ENCODE assay signal across 20 cellular contexts in the genomic region with DNA sequence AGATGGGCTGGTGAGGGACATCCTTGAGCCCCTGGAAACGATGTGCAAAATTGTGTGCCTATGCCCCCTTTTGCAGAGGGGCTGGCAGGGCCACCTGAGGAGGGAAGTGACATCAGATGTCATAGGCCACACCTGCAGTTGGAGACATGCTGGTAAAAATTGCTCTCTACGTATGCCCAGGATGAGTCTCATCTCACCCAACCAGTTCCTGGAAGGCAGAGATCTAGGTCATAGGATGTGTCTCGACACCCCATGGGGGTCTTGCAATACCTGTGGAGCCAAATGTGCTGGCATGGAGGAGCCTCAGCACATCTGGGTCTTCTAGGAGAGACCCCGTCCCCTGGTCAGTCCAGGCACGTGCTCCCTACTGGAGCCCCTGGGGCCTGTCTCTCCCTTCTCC.
A peak's percentile ranks its signal among the peaks of the same experiment; 100 is the strongest.
DNase-seq lines count a peak whose midpoint lies in the region; ATAC-seq, FAIRE-seq and TF ChIP-seq lines count a peak whose summit lies in the region.
"Had no signal": no experiment of that assay in that cellular context is flagged by ENCODE, and none has a peak within 500 bp of the region (broad histone marks: within the 10 kb centered on the region; RNA-seq: fewer than 3 reads in every experiment).

No MANE protein-coding gene starts in this region.

- H3K14ac ChIP-seq in trophoblast cell (ENCODE audit: low read length): no peak overlapping the region

- peaks cover 28% of the 10 kb centered on the region for H3K4me1 ChIP-seq in Panc1 (ENCODE audit: control insufficient read depth, insufficient read depth, low read length)
- H3K4me1 ChIP-seq in trophoblast cell (ENCODE audit: control insufficient read depth in 1 of 2, insufficient read depth in 2 of 2, low read length in 2 of 2): peaks cover 59 to 68% of the 10 kb centered on the region in 2 experiments
- H3K4me1 ChIP-seq in upper lobe of right lung: peaks cover 13% of the 10 kb centered on the region

- intact Hi-C loops in Panc1 (cut with micrococcal nuclease; ENCODE audit: unreplicated experiment): no loop called here
- intact Hi-C loops in upper lobe of right lung (cut with DNase I): no loop called here

- peaks cover 2% of the 10 kb centered on the region for H3K79me2 ChIP-seq in trophoblast cell (ENCODE audit: control insufficient read depth, insufficient read depth, low read length, poor library complexity)

- no peak overlapping the region for H3K9ac ChIP-seq in trophoblast cell (ENCODE audit: low read length)
- H3K9ac ChIP-seq: GM23248 had no signal

- H4K12ac ChIP-seq in trophoblast cell (ENCODE audit: low read depth, low read length): no peak overlapping the region

- no CpG with 5 or more reads among the region's 5 CpGs for WGBS in trophoblast cell (ENCODE audit: extremely low coverage, insufficient coverage, insufficient read length)

- POLR2A ChIA-PET in Panc1 (lab: Charles Lee): no interaction called here

- no peak overlapping the region for H4K8ac ChIP-seq in trophoblast cell (ENCODE audit: low read depth, low read length)

- H3K27me3 ChIP-seq in Panc1 (ENCODE audit: control insufficient read depth, insufficient read depth, low read length): no peaks in the 10 kb centered on the region
- H3K27me3 ChIP-seq in trophoblast cell (ENCODE audit: insufficient read depth, low read length): no peaks in the 10 kb centered on the region
- no peaks in the 10 kb centered on the region for H3K27me3 ChIP-seq in upper lobe of right lung

- ATAC-seq in Panc1 (no peak), upper lobe of right lung (no peak)
- ATAC-seq: A549 had no signal

- no peak for TF ChIP-seq CTCF in Panc1 (IDR thresholded peaks at IDR 0.05)
- TF ChIP-seq CTCF in epithelial cell of esophagus (IDR thresholded peaks at IDR 0.05; ENCODE audit: insufficient read depth, low read depth, low read length, missing control alignments): no peak
- no peak for TF ChIP-seq CTCF in upper lobe of right lung (IDR thresholded peaks at IDR 0.05)

- peak overlapping the region; percentile 15; the same call in 1 of the 2 replicates for H3K27ac ChIP-seq in Panc1 (ENCODE audit: low read length)
- H3K27ac ChIP-seq in trophoblast cell (ENCODE audit: low read depth, low read length): no peak overlapping the region
- H3K27ac ChIP-seq in upper lobe of right lung: no peak overlapping the region
- H3K27ac ChIP-seq: 22Rv1, A549, GM23248 had no signal

- no peak overlapping the region for H3K23ac ChIP-seq in trophoblast cell (ENCODE audit: low read length)

- H2BK12ac ChIP-seq in trophoblast cell (ENCODE audit: low read length): no peak overlapping the region

- H3K9me3 ChIP-seq in Panc1 (ENCODE audit: control insufficient read depth, insufficient read depth, low read depth, low read length): no peaks in the 10 kb centered on the region
- peaks cover 4% of the 10 kb centered on the region for H3K9me3 ChIP-seq in trophoblast cell (ENCODE audit: insufficient read depth, low read depth, low read length)
- no peaks in the 10 kb centered on the region for H3K9me3 ChIP-seq in upper lobe of right lung

- CTCF ChIA-PET in Panc1 (lab: Charles Lee): no interaction called here

- no TSS peak for BruUV-seq in Panc1 (replicated peaks; lab: Mats Ljungman, UMichigan)

- no peak overlapping the region for H2BK5ac ChIP-seq in trophoblast cell (ENCODE audit: low read depth, low read length, poor library complexity)

- H2AFZ ChIP-seq in trophoblast cell (ENCODE audit: insufficient read depth, low read length, poor library complexity): no peak overlapping the region
- H2AFZ ChIP-seq: GM23248 had no signal

- no peak overlapping the region for H3K4me3 ChIP-seq in Panc1 (ENCODE audit: low read depth in 2 of 2, low read length in 2 of 2)
- H3K4me3 ChIP-seq in epithelial cell of esophagus (ENCODE audit: low read length): no peak overlapping the region
- H3K4me3 ChIP-seq in trophoblast cell (ENCODE audit: low read depth, low read length): no peak overlapping the region
- no peak overlapping the region for H3K4me3 ChIP-seq in upper lobe of right lung
- H3K4me3 ChIP-seq: A549, GM23248 had no signal

- H3K4me2 ChIP-seq in trophoblast cell (ENCODE audit: low read length): no peak overlapping the region
- H3K4me2 ChIP-seq: A549 had no signal

- in situ Hi-C loops in Panc1 (cut with HindIII; ENCODE audit: low pct_unique_long_range_greater_than_20kb, low sequenced_read_pairs): no loop called here

- H3K4ac ChIP-seq in trophoblast cell (ENCODE audit: low read depth, low read length): no peak overlapping the region

- no peak overlapping the region for H2AK5ac ChIP-seq in trophoblast cell (ENCODE audit: low read length)

- H3K18ac ChIP-seq in trophoblast cell (ENCODE audit: low read length): no peak overlapping the region

- H4K91ac ChIP-seq in trophoblast cell (ENCODE audit: low read depth, low read length): peak overlapping the region; percentile 38

- H3K79me1 ChIP-seq in trophoblast cell (ENCODE audit: low read length): peaks cover 33% of the 10 kb centered on the region

- H3K36me3 ChIP-seq in Panc1 (ENCODE audit: control insufficient read depth, insufficient read depth, low read length): no peaks in the 10 kb centered on the region
- no peaks in the 10 kb centered on the region for H3K36me3 ChIP-seq in trophoblast cell (ENCODE audit: control insufficient read depth in 1 of 2, insufficient read depth in 2 of 2, low read length in 2 of 2)
- H3K36me3 ChIP-seq in upper lobe of right lung: no peaks in the 10 kb centered on the region

- FAIRE-seq in urothelium cell line (lab: Jason Lieb, UNC): peak; percentile 68
- FAIRE-seq: A549, D721Med, GM12892, GM18507, H54 had no signal

- DNase-seq in Panc1 (ENCODE audit: low read depth, low spot score) (no peak), epithelial cell of esophagus (ENCODE audit: low read depth) (peak; percentile 25), trophoblast cell (peak; percentile 80 to 88), urothelium cell line (ENCODE audit: low spot score) (no peak), NCI-H2081 (lab: John Stamatoyannopoulos, UW) (no peak), upper lobe of right lung (no peak), NCI-H526 (lab: John Stamatoyannopoulos, UW) (no peak)
- DNase-seq: AML-193; Caco-2; CD4-positive, alpha-beta T cell; GDM1; GM23248; HCEC 1CT; IMR-90 had no signal

- no peak overlapping the region for H2BK120ac ChIP-seq in trophoblast cell (ENCODE audit: insufficient read depth, low read length, poor library complexity)

Comparison
In these comparisons a context has a peak if more than half of its experiments do, and no peak if none do; other contexts are left out.
1. DNase-seq: peak in epithelial cell of esophagus (single experiment) and trophoblast cell (2 of 2); none in Panc1 (single experiment), urothelium cell line (single experiment), NCI-H2081 (0 of 2), upper lobe of right lung (single experiment) and NCI-H526 (0 of 2).